19 cellular contexts compared by ENCODE assay signal in genomic region chr19:34574704-34575103, GRCh38.
"Had no signal": no experiment of that assay in that cellular context is flagged by ENCODE, and none has a peak within 500 bp of the region (broad histone marks: within the 10 kb centered on the region; RNA-seq: fewer than 3 reads in every experiment).

No MANE protein-coding gene starts in this region.

- H3K4me1 ChIP-seq: adrenal gland, sigmoid colon, thyroid gland had no signal

- H3K36me3 ChIP-seq: adrenal gland, gastroesophageal sphincter, heart left ventricle, left ventricle myocardium inferior, sigmoid colon, spleen, thyroid gland had no signal

- DNase-seq: activated CD4-positive, alpha-beta T cell treated with anti-CD3 and anti-CD28 coated beads, Interleukin-2, amount 50 U/mL, for 1 hour; activated CD4-positive, CD25-positive, alpha-beta regulatory T cell treated with anti-CD3 and anti-CD28 coated beads, Interleukin-2, amount 50 U/mL, for 72 hours; activated gamma-delta T cell; adrenal gland; cerebellar nuclear complex; effector CD4-positive, alpha-beta T cell; heart left ventricle; left ventricle myocardium inferior; nephron progenitor cell; occipital lobe; sigmoid colon; spleen; stimulated activated CD8-positive, alpha-beta memory T cell treated with anti-CD3 and anti-CD28 coated beads, Interleukin-4, amount 100 ng/mL, for 48 hours; stimulated activated naive CD4-positive, alpha-beta T cell treated with Interleukin-2 at 50 U/mL for 16 hours; thyroid gland had no signal

- H3K27me3 ChIP-seq: adrenal gland, thyroid gland had no signal

- H3K9me3 ChIP-seq: thyroid gland had no signal

- H3K4me3 ChIP-seq: adrenal gland, gastroesophageal sphincter, heart left ventricle, left ventricle myocardium inferior, sigmoid colon, spleen, thyroid gland had no signal

- FAIRE-seq: astrocyte, bronchial epithelial cell had no signal

- ATAC-seq: activated naive CD4-positive, alpha-beta T cell treated with anti-CD3 and anti-CD28 coated beads, Interleukin-2, amount 50 U/mL, for 72 hours; gastroesophageal sphincter; heart left ventricle had no signal

- H3K27ac ChIP-seq: adrenal gland, gastroesophageal sphincter, heart left ventricle, left ventricle myocardium inferior, sigmoid colon, spleen, thyroid gland had no signal
